15 cellular contexts compared by ENCODE assay signal in the genomic region with DNA sequence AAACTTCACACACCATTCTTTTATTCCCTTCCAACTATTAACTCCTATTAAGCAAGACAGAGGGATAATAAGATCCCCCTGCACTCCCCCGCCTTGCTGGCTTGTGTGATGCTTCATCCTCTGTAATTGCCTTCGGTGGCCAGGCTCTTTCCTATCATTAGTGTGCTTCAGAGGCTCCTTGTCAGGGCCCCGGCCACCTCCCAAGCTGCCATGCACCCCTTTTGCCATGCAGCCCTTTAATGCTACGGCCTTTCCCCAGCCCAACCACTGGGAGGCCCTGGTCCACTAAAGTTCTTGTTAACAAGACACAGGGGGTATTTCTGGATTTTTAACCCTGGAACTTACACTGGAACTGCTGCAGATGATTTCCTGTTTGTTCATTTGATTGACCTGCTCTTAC.
DNase-seq lines count a peak whose midpoint lies in the region; ATAC-seq, FAIRE-seq and TF ChIP-seq lines count a peak whose summit lies in the region.
"Had no signal": no experiment of that assay in that cellular context is flagged by ENCODE, and none has a peak within 500 bp of the region (broad histone marks: within the 10 kb centered on the region; RNA-seq: fewer than 3 reads in every experiment).

No MANE protein-coding gene starts in this region.

- CTCF ChIA-PET in K562 (lab: Yijun Ruan, JAX; ENCODE audit: low intra/inter-chr PET ratio): no interaction called here

- H3K79me2 ChIP-seq in K562 (ENCODE audit: control insufficient read depth, insufficient read depth, low read length): no peaks in the 10 kb centered on the region

- H3K4me2 ChIP-seq in K562 (ENCODE audit: insufficient read depth, low read length) (no peak overlapping the region), neuronal stem cell (ENCODE audit: insufficient read depth, low read length, poor library complexity, severe bottlenecking) (no peak overlapping the region)
- H3K4me2 ChIP-seq: BLaER1 treated with 17β-estradiol and CSF1 and Interleukin-3, amounts not matched to agents 10 nM and 100 nM had no signal

- DNase-seq in D341Med (ENCODE audit: low spot score) (peak; percentile 76), MG63 (peak; percentile 6), K562 (ENCODE audit: extremely low read depth in 1 of 4, low spot score in 3 of 4) (peak in 1 of 4 experiments; percentile 16), left kidney (ENCODE audit: low read depth, low spot score) (peak; percentile 22), mesenteric fat pad (ENCODE audit: low spot score) (no peak), neuronal stem cell (ENCODE audit: low spot score) (no peak)
- no peak for DNase-seq in NK-92 treated with Interleukin-12 subunit alpha and Interleukin-12 subunit beta, amount 100 ng/mL, for 24 hours (lab: John Stamatoyannopoulos, UW)
- DNase-seq in central memory CD4-positive, alpha-beta T cell: no peak
- DNase-seq: activated CD4-positive, alpha-beta T cell treated with anti-CD3 and anti-CD28 coated beads, Interleukin-2, amount 10 ng/mL, durations not matched to agents 7 days and 5 days; glutamatergic neuron; Kasumi-1; OCI-M1; stimulated activated naive CD8-positive, alpha-beta T cell treated with anti-CD3 and anti-CD28 coated beads, Interleukin-15, Interleukin-2, amounts not matched to agents 100 U/mL and 50 U/mL, for 24 hours had no signal

- no peaks in the 10 kb centered on the region for H3K9me3 ChIP-seq in MG63
- no peaks in the 10 kb centered on the region for H3K9me3 ChIP-seq in K562 (replicated peaks; ENCODE audit: control insufficient read depth, insufficient read depth, low read depth, low read length)
- no peaks in the 10 kb centered on the region for H3K9me3 ChIP-seq in neuronal stem cell (replicated peaks in 1 of 2; ENCODE audit: control insufficient read depth in 2 of 2, insufficient read depth in 1 of 2, low read depth in 1 of 2, low read length in 2 of 2)
- H3K9me3 ChIP-seq: BLaER1 treated with 17β-estradiol and CSF1 and Interleukin-3, amounts not matched to agents 10 nM and 100 nM had no signal

- H3K9ac ChIP-seq in K562 (ENCODE audit: insufficient read depth in 1 of 2, low read depth in 2 of 2, low read length in 2 of 2) (no peak overlapping the region), neuronal stem cell (ENCODE audit: low read depth, low read length, poor library complexity) (no peak overlapping the region)
- H3K9ac ChIP-seq: BLaER1 treated with 17β-estradiol and CSF1 and Interleukin-3, amounts not matched to agents 10 nM and 100 nM had no signal

- H3K4me3 ChIP-seq in MG63 (no peak overlapping the region), K562 (no peak overlapping the region), neuronal stem cell (ENCODE audit: low read length in 2 of 2) (no peak overlapping the region)
- H3K4me3 ChIP-seq: BLaER1 treated with 17β-estradiol and CSF1 and Interleukin-3, amounts not matched to agents 10 nM and 100 nM had no signal

- H2AFZ ChIP-seq in K562 (ENCODE audit: low read depth, low read length): no peak overlapping the region
- H2AFZ ChIP-seq in neuronal stem cell (ENCODE audit: low read length): no peak overlapping the region

- no peak overlapping the region for H4K8ac ChIP-seq in neuronal stem cell (ENCODE audit: low read depth, low read length)

- no TSS peak for BruUV-seq in K562 (replicated peaks; lab: Mats Ljungman, UMichigan)

- no peaks in the 10 kb centered on the region for H3K79me1 ChIP-seq in neuronal stem cell (ENCODE audit: low read depth, low read length)

- in situ Hi-C loops in K562 (cut with MboI): no loop called here

- H3K9me1 ChIP-seq in K562 (ENCODE audit: control insufficient read depth, insufficient read depth, low read length): no peaks in the 10 kb centered on the region

- H4K91ac ChIP-seq in neuronal stem cell (ENCODE audit: low read depth, low read length, poor library complexity): no peak overlapping the region

- H2BK5ac ChIP-seq in neuronal stem cell (ENCODE audit: low read length): no peak overlapping the region

- TF ChIP-seq CTCF in K562 (IDR thresholded peaks at IDR 0.05 in 2 of 3, conservative IDR thresholded peaks at IDR 0.05 in 1 of 3; ENCODE audit: insufficient read depth in 2 of 3, low read depth in 1 of 3, low read length in 3 of 3): peak; percentile 25 to 32 (median 28); a peak in 3 of 6 replicates

- no peak overlapping the region for H3K14ac ChIP-seq in neuronal stem cell (ENCODE audit: low read length)

- 4% methylated on average over 4 of the region's 4 CpGs for WGBS in K562 (ENCODE audit: insufficient coverage, low coverage, missing lambda C conversion rate)
- WGBS in neuronal stem cell (ENCODE audit: extremely low coverage in 2 of 2, insufficient read length in 2 of 2, insufficient replicate concordance in 1 of 2), 2 donors: no CpG with 5 or more reads among the region's 4 CpGs

- no peak overlapping the region for H2BK12ac ChIP-seq in neuronal stem cell (ENCODE audit: low read length)

- H3K36me3 ChIP-seq in MG63 (no peaks in the 10 kb centered on the region), K562 (ENCODE audit: control insufficient read depth, insufficient read depth, low read length) (no peaks in the 10 kb centered on the region), neuronal stem cell (replicated peaks in 1 of 2; ENCODE audit: control insufficient read depth in 2 of 2, insufficient read depth in 2 of 2, low read length in 2 of 2) (no peaks in the 10 kb centered on the region)
- H3K36me3 ChIP-seq: BLaER1 treated with 17β-estradiol and CSF1 and Interleukin-3, amounts not matched to agents 10 nM and 100 nM had no signal

- no peak overlapping the region for H3K23ac ChIP-seq in neuronal stem cell (ENCODE audit: low read depth, low read length, poor library complexity)

- intact Hi-C loops in K562 (cut with micrococcal nuclease): no loop called here

- H3K27ac ChIP-seq in K562 (ENCODE audit: extremely low read depth, low read depth, low read length): no peak overlapping the region
- no peak overlapping the region for H3K27ac ChIP-seq in neuronal stem cell (replicated peaks; ENCODE audit: low read length)
- H3K27ac ChIP-seq: BLaER1 treated with 17β-estradiol and CSF1 and Interleukin-3, amounts not matched to agents 10 nM and 100 nM had no signal

- no peak overlapping the region for H3K4ac ChIP-seq in neuronal stem cell (ENCODE audit: low read length)

- no peak overlapping the region for H2AK5ac ChIP-seq in neuronal stem cell (ENCODE audit: low read depth, low read length)

- H3K4me1 ChIP-seq in K562 (replicated peaks in 1 of 2; ENCODE audit: control insufficient read depth in 2 of 2, insufficient read depth in 2 of 2, low read length in 2 of 2) (no peaks in the 10 kb centered on the region; a peak in 1 of 5 replicates), neuronal stem cell (ENCODE audit: control insufficient read depth in 2 of 2, insufficient read depth in 1 of 2, low read depth in 1 of 2, low read length in 2 of 2) (peaks cover 0 to 5% of the 10 kb centered on the region in 2 donors)
- H3K4me1 ChIP-seq: BLaER1 treated with 17β-estradiol and CSF1 and Interleukin-3, amounts not matched to agents 10 nM and 100 nM had no signal

- no peak for TF ChIP-seq POLR2A in K562 (conservative IDR thresholded peaks at IDR 0.05)

- no peak overlapping the region for H2BK15ac ChIP-seq in neuronal stem cell (ENCODE audit: low read length)

- H4K20me1 ChIP-seq in K562 (replicated peaks; ENCODE audit: control insufficient read depth, insufficient read depth, low read length): no peaks in the 10 kb centered on the region
- H4K20me1 ChIP-seq: BLaER1 treated with 17β-estradiol and CSF1 and Interleukin-3, amounts not matched to agents 10 nM and 100 nM had no signal

- no peak for TF ChIP-seq EP300 in K562 (IDR thresholded peaks at IDR 0.05; ENCODE audit: low read length)

- no peak overlapping the region for H3K18ac ChIP-seq in neuronal stem cell (ENCODE audit: low read length)

- POLR2A ChIA-PET in K562 (lab: Yijun Ruan, JAX): no interaction called here

- FAIRE-seq in K562 (lab: Jason Lieb, UNC): no peak
- FAIRE-seq: H54 had no signal

- H2BK120ac ChIP-seq in neuronal stem cell (ENCODE audit: low read depth, low read length): no peak overlapping the region

- TF ChIP-seq RAD21 in K562 (CRISPR knock-in tag; conservative IDR thresholded peaks at IDR 0.05 in 1 of 2, IDR thresholded peaks at IDR 0.05 in 1 of 2): peak in 1 of 2 experiments; percentile 18; a peak in 1 of 4 replicates

- H3K27me3 ChIP-seq in MG63: no peaks in the 10 kb centered on the region
- H3K27me3 ChIP-seq in K562 (ENCODE audit: control insufficient read depth in 2 of 2, insufficient read depth in 2 of 2, low read length in 2 of 2): peaks cover 26 to 49% of the 10 kb centered on the region in 2 experiments; a peak in 4 of 5 replicates
- peaks cover 0 to 14% (median 0%) of the 10 kb centered on the region in 3 experiments for H3K27me3 ChIP-seq in neuronal stem cell (ENCODE audit: control insufficient read depth in 3 of 3, insufficient read depth in 3 of 3, low read depth in 1 of 3, low read length in 3 of 3)
- H3K27me3 ChIP-seq: BLaER1 treated with 17β-estradiol and CSF1 and Interleukin-3, amounts not matched to agents 10 nM and 100 nM had no signal

- peak; percentile 68 for ATAC-seq in K562
- ATAC-seq: stimulated activated naive CD8-positive, alpha-beta T cell treated with anti-CD3 and anti-CD28 coated beads, Interleukin-15, Interleukin-2, amounts not matched to agents 100 U/mL and 50 U/mL, for 24 hours had no signal

TF ChIP-seq in K562, 482 proteins besides CTCF, POLR2A, EP300 and RAD21:
- TF ChIP-seq RBM39 (optimal IDR thresholded peaks at IDR 0.05; ENCODE audit: low read depth, low read length) (no peak), RBM15 (IDR thresholded peaks at IDR 0.05; ENCODE audit: insufficient read depth, low read length) (no peak), ZNF133 (CRISPR knock-in tag; IDR thresholded peaks at IDR 0.05) (no peak), YY1 (IDR thresholded peaks at IDR 0.05; ENCODE audit: borderline replicate concordance in 1 of 3, control insufficient read depth in 1 of 3, extremely low read depth in 1 of 3, insufficient read depth in 3 of 3, insufficient read length in 1 of 3, insufficient replicate concordance in 2 of 3, low read depth in 1 of 3, low read length in 2 of 3) (no peak), NR1H2 (CRISPR knock-in tag; IDR thresholded peaks at IDR 0.05) (no peak)
- TF ChIP-seq, protein P1, sequence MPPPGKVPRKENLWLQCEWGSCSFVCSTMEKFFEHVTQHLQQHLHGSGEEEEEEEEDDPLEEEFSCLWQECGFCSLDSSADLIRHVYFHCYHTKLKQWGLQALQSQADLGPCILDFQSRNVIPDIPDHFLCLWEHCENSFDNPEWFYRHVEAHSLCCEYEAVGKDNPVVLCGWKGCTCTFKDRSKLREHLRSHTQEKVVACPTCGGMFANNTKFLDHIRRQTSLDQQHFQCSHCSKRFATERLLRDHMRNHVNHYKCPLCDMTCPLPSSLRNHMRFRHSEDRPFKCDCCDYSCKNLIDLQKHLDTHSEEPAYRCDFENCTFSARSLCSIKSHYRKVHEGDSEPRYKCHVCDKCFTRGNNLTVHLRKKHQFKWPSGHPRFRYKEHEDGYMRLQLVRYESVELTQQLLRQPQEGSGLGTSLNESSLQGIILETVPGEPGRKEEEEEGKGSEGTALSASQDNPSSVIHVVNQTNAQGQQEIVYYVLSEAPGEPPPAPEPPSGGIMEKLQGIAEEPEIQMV (tag; conservative IDR thresholded peaks at IDR 0.05; ENCODE audit: low read depth): no peak
TF ChIP-seq in K562: peak in this region for 0.

Comparison
In these comparisons a context has a peak if more than half of its experiments do, and no peak if none do; other contexts are left out.
1. DNase-seq: peak in D341Med (single experiment), MG63 (single experiment) and left kidney (single experiment); none in NK-92 treated with Interleukin-12 subunit alpha and Interleukin-12 subunit beta, amount 100 ng/mL, for 24 hours (single experiment), mesenteric fat pad (single experiment), central memory CD4-positive, alpha-beta T cell (single experiment) and neuronal stem cell (single experiment).